10 cellular contexts compared by ENCODE assay signal in genomic region chr11:45100338-45100737, GRCh38. TPM values are rescaled to one million over a fixed set of nuclear protein-coding genes. Genes with fewer than 3 reads are reported as not detected.
DNase-seq lines count a peak whose midpoint lies in the region; ATAC-seq and TF ChIP-seq lines count a peak whose summit lies in the region.
"Had no signal": no experiment of that assay in that cellular context is flagged by ENCODE, and none has a peak within 500 bp of the region (broad histone marks: within the 10 kb centered on the region; RNA-seq: fewer than 3 reads in every experiment).

No MANE protein-coding gene starts in this region.

- no peaks in the 10 kb centered on the region for H3K36me3 Mint-ChIP-seq in activated CD4-positive, alpha-beta T cell treated with anti-CD3 and anti-CD28 coated beads for 36 hours (ENCODE audit: low read depth)
- no peaks in the 10 kb centered on the region for H3K36me3 Mint-ChIP-seq in activated naive CD4-positive, alpha-beta T cell treated with anti-CD3 and anti-CD28 coated beads for 36 hours (ENCODE audit: low read depth)
- no peaks in the 10 kb centered on the region for H3K36me3 Mint-ChIP-seq in progenitor cell of endocrine pancreas (ENCODE audit: insufficient read depth)

- H3K27ac Mint-ChIP-seq in activated CD4-positive, alpha-beta T cell treated with anti-CD3 and anti-CD28 coated beads for 36 hours: no peak overlapping the region
- no peak overlapping the region for H3K27ac Mint-ChIP-seq in activated naive CD4-positive, alpha-beta T cell treated with anti-CD3 and anti-CD28 coated beads for 36 hours
- no peak overlapping the region for H3K27ac Mint-ChIP-seq in progenitor cell of endocrine pancreas

- 20 to 45% methylated on average over 2 of the region's 2 CpGs for WGBS in esophagus squamous epithelium, 2 donors

- no peak overlapping the region for H3K4me3 Mint-ChIP-seq in activated CD4-positive, alpha-beta T cell treated with anti-CD3 and anti-CD28 coated beads for 36 hours
- no peak overlapping the region for H3K4me3 Mint-ChIP-seq in activated naive CD4-positive, alpha-beta T cell treated with anti-CD3 and anti-CD28 coated beads for 36 hours
- H3K4me3 Mint-ChIP-seq in progenitor cell of endocrine pancreas (ENCODE audit: low read depth): no peak overlapping the region
- H3K4me3 Mint-ChIP-seq: neural crest cell had no signal

- H3K9me3 Mint-ChIP-seq in activated CD4-positive, alpha-beta T cell treated with anti-CD3 and anti-CD28 coated beads for 36 hours (ENCODE audit: low read depth): no peaks in the 10 kb centered on the region
- no peaks in the 10 kb centered on the region for H3K9me3 Mint-ChIP-seq in activated naive CD4-positive, alpha-beta T cell treated with anti-CD3 and anti-CD28 coated beads for 36 hours
- no peaks in the 10 kb centered on the region for H3K9me3 Mint-ChIP-seq in progenitor cell of endocrine pancreas (ENCODE audit: low read depth)
- H3K9me3 Mint-ChIP-seq: neural crest cell had no signal

- H3K27me3 Mint-ChIP-seq in activated CD4-positive, alpha-beta T cell treated with anti-CD3 and anti-CD28 coated beads for 36 hours: peaks cover 7% of the 10 kb centered on the region
- peaks cover 13% of the 10 kb centered on the region for H3K27me3 Mint-ChIP-seq in activated naive CD4-positive, alpha-beta T cell treated with anti-CD3 and anti-CD28 coated beads for 36 hours (ENCODE audit: low read depth)
- H3K27me3 Mint-ChIP-seq in progenitor cell of endocrine pancreas: peaks cover 57% of the 10 kb centered on the region

- no peak overlapping the region for H3K4me3 ChIP-seq in choroid plexus epithelial cell (ENCODE audit: low read depth, low read length)
- H3K4me3 ChIP-seq in esophagus squamous epithelium: no peak overlapping the region

- CTCF ChIA-PET in activated CD4-positive, alpha-beta T cell treated with anti-CD3 and anti-CD28 coated beads for 36 hours (lab: Charles Lee): interaction anchor here (0.5 to 20.4 kb wide), 6 partner anchors 10 to 240 kb away, joined by 3 to 798 read pairs (median 4); no protein-coding TSS in a partner anchor
- CTCF ChIA-PET in activated naive CD4-positive, alpha-beta T cell treated with anti-CD3 and anti-CD28 coated beads for 36 hours (lab: Charles Lee): interaction anchor here (0.7 to 21.8 kb wide), 9 partner anchors 8 to 167 kb away, joined by 3 to 741 read pairs (median 4); no protein-coding TSS in a partner anchor

- H3K4me1 ChIP-seq in esophagus squamous epithelium: peaks cover 7 to 31% (median 13%) of the 10 kb centered on the region in 3 donors

- TF ChIP-seq POLR2A in esophagus squamous epithelium (IDR thresholded peaks at IDR 0.05): no peak

- peak; percentile 31 for ATAC-seq in activated CD4-positive, alpha-beta T cell treated with anti-CD3 and anti-CD28 coated beads for 36 hours

- intact Hi-C loops in activated CD4-positive, alpha-beta T cell treated with anti-CD3 and anti-CD28 coated beads for 36 hours (cut with DNase I, micrococcal nuclease): loop anchor here in 1 of 2 experiments (5.0 kb wide), 1 partner anchor 373 kb away; the partner anchor contains the start of gene TSPAN18
- intact Hi-C loops in activated naive CD4-positive, alpha-beta T cell treated with anti-CD3 and anti-CD28 coated beads for 36 hours (cut with micrococcal nuclease): loop anchor here (5.0 to 10.0 kb wide), 2 partner anchors 373 to 476 kb away; partner anchors contain the start of gene TSPAN18
- intact Hi-C loops in esophagus squamous epithelium (cut with DNase I): no loop called here

- peaks cover 18% of the 10 kb centered on the region for H3K4me1 Mint-ChIP-seq in activated CD4-positive, alpha-beta T cell treated with anti-CD3 and anti-CD28 coated beads for 36 hours
- H3K4me1 Mint-ChIP-seq in activated naive CD4-positive, alpha-beta T cell treated with anti-CD3 and anti-CD28 coated beads for 36 hours (ENCODE audit: low read depth): peaks cover 12% of the 10 kb centered on the region
- no peaks in the 10 kb centered on the region for H3K4me1 Mint-ChIP-seq in progenitor cell of endocrine pancreas (ENCODE audit: low read depth)

- POLR2A ChIA-PET in activated CD4-positive, alpha-beta T cell treated with anti-CD3 and anti-CD28 coated beads for 36 hours (lab: Charles Lee): interaction anchor here (1.4 kb wide), 1 partner anchor 20 kb away, joined by 3 read pairs; no protein-coding TSS in a partner anchor

- DNase-seq in activated CD4-positive, alpha-beta T cell treated with anti-CD3 and anti-CD28 coated beads for 36 hours: peak; percentile 25
- no peak for DNase-seq in activated CD4-positive, alpha-beta T cell treated with anti-CD3 and anti-CD28 coated beads for 1 hour
- DNase-seq in NCI-H446 (lab: John Stamatoyannopoulos, UW): peak; percentile 88 to 92
- peak; percentile 54 for DNase-seq in choroid plexus epithelial cell (ENCODE audit: low read depth)
- DNase-seq in pons (ENCODE audit: low spot score): peak; percentile 37
- DNase-seq in activated naive CD4-positive, alpha-beta T cell treated with anti-CD3 and anti-CD28 coated beads for 36 hours: no peak
- no peak for DNase-seq in progenitor cell of endocrine pancreas (ENCODE audit: low spot score, unreplicated experiment)
- DNase-seq in esophagus squamous epithelium (lab: John Stamatoyannopoulos, UW): no peak
- DNase-seq: activated gamma-delta T cell treated with Interleukin-2 at 50 U/mL for 16 hours had no signal

- no peaks in the 10 kb centered on the region for H3K9me3 ChIP-seq in esophagus squamous epithelium

- no peak overlapping the region for H3K27ac ChIP-seq in esophagus squamous epithelium

- TF ChIP-seq CTCF in choroid plexus epithelial cell (conservative IDR thresholded peaks at IDR 0.05; ENCODE audit: low read depth, low read length): no peak
- TF ChIP-seq CTCF in progenitor cell of endocrine pancreas (IDR thresholded peaks at IDR 0.05; ENCODE audit: unreplicated experiment): no peak
- TF ChIP-seq CTCF in esophagus squamous epithelium (IDR thresholded peaks at IDR 0.05): no peak

- peaks cover 0 to 27% (median 0%) of the 10 kb centered on the region in 4 donors for H3K27me3 ChIP-seq in esophagus squamous epithelium

- H3K36me3 ChIP-seq in esophagus squamous epithelium: no peaks in the 10 kb centered on the region

RNA-seq across cellular contexts. Expression of gene PRDM11, which starts 46.1 kb away (rescaled TPM):
- total RNA-seq in activated CD4-positive, alpha-beta T cell treated with anti-CD3 and anti-CD28 coated beads for 36 hours: under 1 TPM; 0.61 to 0.94 TPM
- total RNA-seq in activated naive CD4-positive, alpha-beta T cell treated with anti-CD3 and anti-CD28 coated beads for 36 hours: 1 to 10 TPM in 1 of 2 experiments, under 1 TPM in 1; 0.81 to 1.3 TPM
- total RNA-seq in progenitor cell of endocrine pancreas: 23.7 and 27.1 TPM in 2 replicates
- total RNA-seq in esophagus squamous epithelium: 10 to 100 TPM in 1 of 4 donors, 1 to 10 TPM in 3; 3.9 to 13.9 (median 5.1) TPM

Comparison
In these comparisons a context has a peak if more than half of its experiments do, and no peak if none do; other contexts are left out.
1. DNase-seq: peak in activated CD4-positive, alpha-beta T cell treated with anti-CD3 and anti-CD28 coated beads for 36 hours (single experiment), NCI-H446 (2 of 2), choroid plexus epithelial cell (single experiment) and pons (single experiment); none in activated CD4-positive, alpha-beta T cell treated with anti-CD3 and anti-CD28 coated beads for 1 hour (single experiment), activated naive CD4-positive, alpha-beta T cell treated with anti-CD3 and anti-CD28 coated beads for 36 hours (single experiment), progenitor cell of endocrine pancreas (single experiment) and esophagus squamous epithelium (single experiment).